In genomic region chr1:25703671-25704637, GRCh38 we compare ENCODE assay signal across 12 cellular contexts.
DNase-seq lines count a peak whose midpoint lies in the region; ATAC-seq and TF ChIP-seq lines count a peak whose summit lies in the region.
"Had no signal": no experiment of that assay in that cellular context is flagged by ENCODE, and none has a peak within 500 bp of the region (broad histone marks: within the 10 kb centered on the region; RNA-seq: fewer than 3 reads in every experiment).

No MANE protein-coding gene starts in this region.

- H3K27ac ChIP-seq in OCI-LY7 (ENCODE audit: low read depth, low read length, poor library complexity, severe bottlenecking) (no peak overlapping the region), dorsolateral prefrontal cortex (peak overlapping the region in 46 of 59 donors; percentile 2 to 79 (median 49))
- H3K27ac ChIP-seq: SJSA1, thyroid gland had no signal

- intact Hi-C loops in OCI-LY7 (cut with micrococcal nuclease; ENCODE audit: unreplicated experiment) (no loop called here), dorsolateral prefrontal cortex (cut with DNase I) (no loop called here)

- CTCF ChIA-PET in OCI-LY7 (lab: Charles Lee; ENCODE audit: unreplicated experiment), result no interaction called here

- no peaks in the 10 kb centered on the region for H3K9me3 ChIP-seq in OCI-LY7 (ENCODE audit: low read length)
- H3K9me3 ChIP-seq: SJSA1, thyroid gland had no signal

- H3K79me2 ChIP-seq in OCI-LY7 (ENCODE audit: insufficient read depth, low read depth, low read length), result no peaks in the 10 kb centered on the region

- POLR2A ChIA-PET in OCI-LY7 (lab: Charles Lee), result no interaction called here

- H3K4me1 ChIP-seq in OCI-LY7 (ENCODE audit: insufficient read depth, low read length, poor library complexity, severe bottlenecking), result peaks cover 8% of the 10 kb centered on the region

- no peak overlapping the region for H3K4me2 ChIP-seq in OCI-LY7 (ENCODE audit: low read length)

- no peaks in the 10 kb centered on the region for H3K9me2 ChIP-seq in OCI-LY7 (ENCODE audit: insufficient read depth, low read length)

- no peak overlapping the region for H3K4me3 ChIP-seq in OCI-LY7 (ENCODE audit: low read depth, low read length, poor library complexity, severe bottlenecking)
- H3K4me3 ChIP-seq in dorsolateral prefrontal cortex, result no peak overlapping the region
- H3K4me3 ChIP-seq: SJSA1, thyroid gland had no signal

- ATAC-seq in GM18861 (IDR thresholded peaks at IDR 0.05; ENCODE audit: unreplicated experiment), result no peak
- ATAC-seq in HG02642 (IDR thresholded peaks at IDR 0.05; ENCODE audit: poor library complexity, unreplicated experiment), result no peak

- no peak overlapping the region for H2AFZ ChIP-seq in OCI-LY7 (ENCODE audit: low read length)

- H3K36me3 ChIP-seq in OCI-LY7 (ENCODE audit: insufficient read depth, low read length), result no peaks in the 10 kb centered on the region
- H3K36me3 ChIP-seq: SJSA1, thyroid gland had no signal

- DNase-seq in DMS 273 treated with DMSO at 0.1 percent for 48 hours (lab: John Stamatoyannopoulos, UW) (peak; percentile 41), OCI-LY7 (ENCODE audit: low spot score) (peak; percentile 16), dorsolateral prefrontal cortex (peak in 3 of 10 donors; percentile 50 to 67 (median 65)), occipital lobe (lab: John Stamatoyannopoulos, UW) (peak; percentile 30), GM19238 (ENCODE audit: insufficient read length, low spot score) (no peak), retina (no peak)
- DNase-seq: left cardiac atrium, NCI-H1417, thyroid gland had no signal

- no TSS peak for BruUV-seq in OCI-LY7 (replicated peaks; lab: Mats Ljungman, UMichigan)

- TF ChIP-seq CTCF in OCI-LY7 (conservative IDR thresholded peaks at IDR 0.05; ENCODE audit: low read length), result no peak
- TF ChIP-seq CTCF in dorsolateral prefrontal cortex (IDR thresholded peaks at IDR 0.05 in 54 of 56, conservative IDR thresholded peaks at IDR 0.05 in 2 of 56; ENCODE audit: low read depth in 1 of 56, partially characterized antibody in 56 of 56), result no peak

- H4K20me1 ChIP-seq in OCI-LY7 (ENCODE audit: insufficient read depth, low read length), result no peaks in the 10 kb centered on the region

- no peaks in the 10 kb centered on the region for H3K27me3 ChIP-seq in dorsolateral prefrontal cortex
- H3K27me3 ChIP-seq: SJSA1, thyroid gland had no signal

Comparison
In these comparisons a context has a peak if more than half of its experiments do, and no peak if none do; other contexts are left out.
1. DNase-seq: peak in DMS 273 treated with DMSO at 0.1 percent for 48 hours (single experiment), OCI-LY7 (single experiment) and occipital lobe (single experiment); none in GM19238 (single experiment) and retina (single experiment).